16 cellular contexts compared by ENCODE assay signal in genomic region chr9:112792670-112793069, GRCh38.
"Had no signal": no experiment of that assay in that cellular context is flagged by ENCODE, and none has a peak within 500 bp of the region (broad histone marks: within the 10 kb centered on the region; RNA-seq: fewer than 3 reads in every experiment).

No MANE protein-coding gene starts in this region.

- H3K9ac ChIP-seq: neural progenitor cell, parathyroid adenoma had no signal

- H2AFZ ChIP-seq: neural progenitor cell, parathyroid adenoma had no signal

- H3K4me1 Mint-ChIP-seq: neural progenitor cell had no signal

- H3K27ac ChIP-seq: colonic mucosa, esophagus muscularis mucosa, heart right ventricle, left lung, neural progenitor cell, parathyroid adenoma, thoracic aorta, tibial nerve, upper lobe of left lung had no signal

- H3K4me3 Mint-ChIP-seq: dendritic cell treated with granulocyte-macrophage colony-stimulating factor and Interleukin-4, amounts not matched to agents 40 ng/mL and 50 ng/mL, for 4 days; mesothelial cell of epicardium; naive thymus-derived CD4-positive, alpha-beta T cell; nephron; neural progenitor cell; stimulated activated memory B cell treated with anti-CD40 and anti-IgM and Interleukin-4, amounts not matched to agents 10 μg/mL and 1 μg/mL and 100 μg/mL, for 72 hours had no signal

- H3K9me3 Mint-ChIP-seq: dendritic cell treated with granulocyte-macrophage colony-stimulating factor and Interleukin-4, amounts not matched to agents 40 ng/mL and 50 ng/mL, for 4 days; mesothelial cell of epicardium; naive thymus-derived CD4-positive, alpha-beta T cell; nephron; neural progenitor cell; stimulated activated memory B cell treated with anti-CD40 and anti-IgM and Interleukin-4, amounts not matched to agents 10 μg/mL and 1 μg/mL and 100 μg/mL, for 72 hours had no signal

- H3K27me3 ChIP-seq: colonic mucosa, esophagus muscularis mucosa, heart right ventricle, left lung, neural progenitor cell, tibial nerve, upper lobe of left lung had no signal

- H3K36me3 ChIP-seq: colonic mucosa, esophagus muscularis mucosa, heart right ventricle, left lung, neural progenitor cell, thoracic aorta, tibial nerve, upper lobe of left lung had no signal

- H3K4me2 ChIP-seq: neural progenitor cell had no signal

- H3K27ac Mint-ChIP-seq: dendritic cell treated with granulocyte-macrophage colony-stimulating factor and Interleukin-4, amounts not matched to agents 40 ng/mL and 50 ng/mL, for 4 days; mesothelial cell of epicardium; nephron; neural progenitor cell; progenitor cell of endocrine pancreas; stimulated activated memory B cell treated with anti-CD40 and anti-IgM and Interleukin-4, amounts not matched to agents 10 μg/mL and 1 μg/mL and 100 μg/mL, for 72 hours had no signal

- H3K4me3 ChIP-seq: colonic mucosa, esophagus muscularis mucosa, heart right ventricle, left lung, mucosa of descending colon, neural progenitor cell, thoracic aorta, tibial nerve, upper lobe of left lung had no signal

- H3K27me3 Mint-ChIP-seq: dendritic cell treated with granulocyte-macrophage colony-stimulating factor and Interleukin-4, amounts not matched to agents 40 ng/mL and 50 ng/mL, for 4 days; naive thymus-derived CD4-positive, alpha-beta T cell; progenitor cell of endocrine pancreas; stimulated activated memory B cell treated with anti-CD40 and anti-IgM and Interleukin-4, amounts not matched to agents 10 μg/mL and 1 μg/mL and 100 μg/mL, for 72 hours had no signal

- H3K9me3 ChIP-seq: colonic mucosa, esophagus muscularis mucosa, heart right ventricle, left lung, mucosa of descending colon, thoracic aorta, tibial nerve, upper lobe of left lung had no signal

- H3K4me1 ChIP-seq: colonic mucosa, neural progenitor cell, parathyroid adenoma had no signal

- H3K36me3 Mint-ChIP-seq: mesothelial cell of epicardium; naive thymus-derived CD4-positive, alpha-beta T cell; neural progenitor cell; stimulated activated memory B cell treated with anti-CD40 and anti-IgM and Interleukin-4, amounts not matched to agents 10 μg/mL and 1 μg/mL and 100 μg/mL, for 72 hours had no signal
